Comparison of ENCODE assay signal across 8 cellular contexts in the genomic region with DNA sequence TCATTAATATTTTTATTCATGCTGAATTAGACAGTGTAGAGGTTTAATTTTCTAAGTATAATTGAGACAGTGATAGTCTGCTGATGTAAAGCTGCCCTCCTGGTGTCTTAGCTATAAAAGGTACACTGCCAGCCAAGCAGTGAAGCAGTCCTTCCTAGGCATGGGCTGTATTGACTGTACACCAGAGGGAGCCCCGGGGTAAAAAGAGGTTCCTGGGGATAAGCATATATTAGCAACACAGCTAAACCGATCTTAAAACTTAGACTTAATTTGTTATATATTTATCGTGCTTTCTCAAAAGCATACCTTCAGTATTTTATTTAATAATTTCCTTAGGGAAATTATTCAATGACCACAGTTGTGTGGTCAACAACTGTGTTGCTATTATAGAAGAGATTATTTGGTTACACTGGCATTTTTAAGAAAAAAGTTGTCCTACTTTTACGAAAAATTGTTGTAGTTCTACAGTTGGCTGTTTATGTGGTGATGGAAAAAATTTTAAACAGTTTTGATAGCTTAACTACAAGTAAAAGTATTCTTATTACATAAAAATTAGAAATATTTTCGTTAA.
DNase-seq lines count a peak whose midpoint lies in the region; ATAC-seq, FAIRE-seq and TF ChIP-seq lines count a peak whose summit lies in the region.

No MANE protein-coding gene starts in this region.

- TF ChIP-seq CTCF in RWPE2 (IDR thresholded peaks at IDR 0.05; ENCODE audit: poor library complexity, severe bottlenecking): peak; percentile 79
- TF ChIP-seq CTCF in H1 (IDR thresholded peaks at IDR 0.05; ENCODE audit: control extremely low read depth in 1 of 3, insufficient read depth in 1 of 3, low read depth in 1 of 3, low read length in 3 of 3): peak; percentile 47 to 64 (median 63)
- peak; percentile 56 for TF ChIP-seq CTCF in neural progenitor cell (IDR thresholded peaks at IDR 0.05)

- peaks cover 100% of the 10 kb centered on the region for H3K36me3 ChIP-seq in RWPE2 (ENCODE audit: low read depth)
- peaks cover 0 to 7% (median 0%) of the 10 kb centered on the region in 4 experiments; a peak in 3 of 8 replicates for H3K36me3 ChIP-seq in H1 (ENCODE audit: control insufficient read depth in 2 of 4, insufficient read depth in 4 of 4, low read length in 3 of 4)
- H3K36me3 ChIP-seq in neural progenitor cell: no peaks in the 10 kb centered on the region

- POLR2A ChIA-PET in H1 (lab: Charles Lee; ENCODE audit: partially characterized antibody): no interaction called here

- H3K9ac ChIP-seq in H1 (replicated peaks in 1 of 4; ENCODE audit: extremely low read depth in 1 of 4, low read depth in 3 of 4, low read length in 3 of 4) (no peak overlapping the region), neural progenitor cell (no peak overlapping the region)

- H3K79me2 ChIP-seq in H1 (ENCODE audit: control insufficient read depth in 1 of 2, insufficient read depth in 2 of 2, low read length in 2 of 2): no peaks in the 10 kb centered on the region
- no peaks in the 10 kb centered on the region for H3K79me2 ChIP-seq in neural progenitor cell (ENCODE audit: low read depth)

- H3K27me3 ChIP-seq in RWPE2 (ENCODE audit: insufficient read depth, poor library complexity, severe bottlenecking): no peaks in the 10 kb centered on the region
- H3K27me3 ChIP-seq in H1 (replicated peaks in 1 of 4; ENCODE audit: control insufficient read depth in 3 of 4, extremely low read depth in 1 of 4, insufficient read depth in 3 of 4, low read length in 3 of 4): no peaks in the 10 kb centered on the region
- H3K27me3 ChIP-seq in neural progenitor cell: no peaks in the 10 kb centered on the region

- no peak for TF ChIP-seq POLR2A in H1 (IDR thresholded peaks at IDR 0.05; ENCODE audit: control extremely low read depth in 1 of 2, low read depth in 2 of 2, low read length in 2 of 2)

- no peaks in the 10 kb centered on the region for H4K20me1 ChIP-seq in H1 (replicated peaks in 1 of 2; ENCODE audit: control insufficient read depth in 1 of 2, insufficient read depth in 2 of 2, low read length in 2 of 2)
- no peaks in the 10 kb centered on the region for H4K20me1 ChIP-seq in neural progenitor cell (ENCODE audit: low read depth)

- DNase-seq in activated naive CD4-positive, alpha-beta T cell treated with anti-CD3 and anti-CD28 coated beads for 36 hours: peak; percentile 53
- no peak for DNase-seq in activated naive CD4-positive, alpha-beta T cell treated with anti-CD3 and anti-CD28 coated beads, Interleukin-2, amount 50 U/mL, for 72 hours (ENCODE audit: low spot score in 2 of 2)
- no peak for DNase-seq in RWPE2 (ENCODE audit: low spot score)
- no peak for DNase-seq in H1 (ENCODE audit: low read depth in 1 of 2, low spot score in 2 of 2)
- DNase-seq in neural progenitor cell (ENCODE audit: low spot score): peak; percentile 42
- no peak for DNase-seq in ecto neural progenitor cell (ENCODE audit: low spot score)
- no peak for DNase-seq in NCI-H1092 treated with DMSO at 0.1 percent for 48 hours (lab: John Stamatoyannopoulos, UW)

- H3K4me3 Mint-ChIP-seq in activated naive CD4-positive, alpha-beta T cell treated with anti-CD3 and anti-CD28 coated beads for 36 hours: no peak overlapping the region
- no peak overlapping the region for H3K4me3 Mint-ChIP-seq in neural progenitor cell

- peaks cover 36% of the 10 kb centered on the region for H3K36me3 Mint-ChIP-seq in activated naive CD4-positive, alpha-beta T cell treated with anti-CD3 and anti-CD28 coated beads for 36 hours (ENCODE audit: low read depth)
- H3K36me3 Mint-ChIP-seq in activated naive CD4-positive, alpha-beta T cell treated with anti-CD3 and anti-CD28 coated beads, Interleukin-2, amount 50 U/mL, for 72 hours: peaks cover 11 to 51% of the 10 kb centered on the region in 2 donors
- peaks cover 10% of the 10 kb centered on the region for H3K36me3 Mint-ChIP-seq in neural progenitor cell

- H2AK5ac ChIP-seq in H1 (ENCODE audit: low read depth, low read length): no peak overlapping the region

- no peak overlapping the region for H2BK20ac ChIP-seq in H1 (ENCODE audit: low read length)

- H3K9me3 ChIP-seq in RWPE2 (ENCODE audit: severe bottlenecking): no peaks in the 10 kb centered on the region
- peaks cover 0 to 2% of the 10 kb centered on the region in 2 experiments; a peak in 1 of 4 replicates for H3K9me3 ChIP-seq in H1 (ENCODE audit: insufficient read depth in 2 of 2, low read depth in 1 of 2, low read length in 1 of 2)
- no peaks in the 10 kb centered on the region for H3K9me3 ChIP-seq in neural progenitor cell (ENCODE audit: low read depth)

- TF ChIP-seq EP300 in H1 (IDR thresholded peaks at IDR 0.05; ENCODE audit: borderline replicate concordance in 1 of 2, low read depth in 2 of 2, low read length in 2 of 2): no peak

- no peak overlapping the region for H3K23ac ChIP-seq in H1 (ENCODE audit: insufficient read length)

- H3K79me1 ChIP-seq in H1 (ENCODE audit: low read depth, low read length): no peaks in the 10 kb centered on the region

- H4K5ac ChIP-seq in H1 (ENCODE audit: insufficient read length, low read depth, low read length): no peak overlapping the region

- H2BK5ac ChIP-seq in H1 (ENCODE audit: low read depth, low read length): no peak overlapping the region

- H3F3A ChIP-seq in neural progenitor cell (ENCODE audit: low read depth): peaks cover 25% of the 10 kb centered on the region

- peak; percentile 82 to 85 for TF ChIP-seq RAD21 in H1 (IDR thresholded peaks at IDR 0.05 in 1 of 2, conservative IDR thresholded peaks at IDR 0.05 in 1 of 2; ENCODE audit: low read depth in 2 of 2, low read length in 2 of 2)

- no peak overlapping the region for H3K4me3 ChIP-seq in RWPE2 (ENCODE audit: severe bottlenecking)
- H3K4me3 ChIP-seq in H1 (ENCODE audit: extremely low read depth in 1 of 4, insufficient read depth in 2 of 4, low read depth in 3 of 4, low read length in 4 of 4): no peak overlapping the region
- no peak overlapping the region for H3K4me3 ChIP-seq in neural progenitor cell

- no peaks in the 10 kb centered on the region for H3K9me3 Mint-ChIP-seq in activated naive CD4-positive, alpha-beta T cell treated with anti-CD3 and anti-CD28 coated beads for 36 hours
- no peaks in the 10 kb centered on the region for H3K9me3 Mint-ChIP-seq in activated naive CD4-positive, alpha-beta T cell treated with anti-CD3 and anti-CD28 coated beads, Interleukin-2, amount 50 U/mL, for 72 hours
- no peaks in the 10 kb centered on the region for H3K9me3 Mint-ChIP-seq in neural progenitor cell

- H3K27ac ChIP-seq in RWPE2 (ENCODE audit: poor library complexity, severe bottlenecking) (no peak overlapping the region), H1 (ENCODE audit: low read depth, low read length) (no peak overlapping the region), neural progenitor cell (no peak overlapping the region)

- H4K91ac ChIP-seq in H1 (replicated peaks; ENCODE audit: insufficient read length, low read length): no peak overlapping the region

- no peak overlapping the region for H3K18ac ChIP-seq in H1 (ENCODE audit: extremely low read depth, low read length)

- no peak overlapping the region for H3K27ac Mint-ChIP-seq in activated naive CD4-positive, alpha-beta T cell treated with anti-CD3 and anti-CD28 coated beads for 36 hours
- H3K27ac Mint-ChIP-seq in activated naive CD4-positive, alpha-beta T cell treated with anti-CD3 and anti-CD28 coated beads, Interleukin-2, amount 50 U/mL, for 72 hours: no peak overlapping the region
- no peak overlapping the region for H3K27ac Mint-ChIP-seq in neural progenitor cell

- CTCF ChIA-PET in activated naive CD4-positive, alpha-beta T cell treated with anti-CD3 and anti-CD28 coated beads for 36 hours (lab: Charles Lee): interaction anchor here (0.6 to 1.6 kb wide), 4 partner anchors 8 to 442 kb away, joined by 3 to 7 read pairs (median 4); no protein-coding TSS in a partner anchor
- CTCF ChIA-PET in H1 (lab: Charles Lee; ENCODE audit: partially characterized antibody): interaction anchor here (0.7 to 6.4 kb wide), 22 partner anchors 9 to 709 kb away, joined by 3 to 43 read pairs (median 3); no protein-coding TSS in a partner anchor

- H3K4me1 Mint-ChIP-seq in activated naive CD4-positive, alpha-beta T cell treated with anti-CD3 and anti-CD28 coated beads for 36 hours (ENCODE audit: low read depth): peaks cover 11% of the 10 kb centered on the region
- H3K4me1 Mint-ChIP-seq in neural progenitor cell: peaks cover 30% of the 10 kb centered on the region

- no peak for ATAC-seq in activated naive CD4-positive, alpha-beta T cell treated with anti-CD3 and anti-CD28 coated beads, Interleukin-2, amount 50 U/mL, for 72 hours
- ATAC-seq in HG02852 (IDR thresholded peaks at IDR 0.05; ENCODE audit: unreplicated experiment): peak; percentile 68
- peak; percentile 78 for ATAC-seq in RWPE2 (ENCODE audit: low read depth)

- no peaks in the 10 kb centered on the region for H3K23me2 ChIP-seq in H1 (ENCODE audit: low read depth, low read length)

- no peak overlapping the region for H3K4me2 ChIP-seq in H1 (ENCODE audit: insufficient read depth in 1 of 2, low read depth in 2 of 2, low read length in 2 of 2)
- H3K4me2 ChIP-seq in neural progenitor cell: no peak overlapping the region

- H3K14ac ChIP-seq in H1 (ENCODE audit: insufficient read length): no peak overlapping the region

- no peak overlapping the region for H2BK15ac ChIP-seq in H1 (ENCODE audit: low read length)

- 93 to 100% methylated on average over 1 to 5 of the region's 5 CpGs for WGBS in H1 (ENCODE audit: extremely low coverage in 1 of 2, insufficient coverage in 1 of 2, insufficient read length in 1 of 2, insufficient replicate concordance in 2 of 2, low coverage in 1 of 2, low lambda C conversion rate in 2 of 2, missing lambda C conversion rate in 1 of 2), 2 experiments

- H3K4ac ChIP-seq in H1 (replicated peaks; ENCODE audit: insufficient read length, low read depth, low read length): no peak overlapping the region

- no peak for FAIRE-seq in H1 (lab: Jason Lieb, UNC)

- no peak overlapping the region for H3K56ac ChIP-seq in H1 (replicated peaks; ENCODE audit: insufficient read length, low read depth, low read length)

- no peak overlapping the region for H2AFZ ChIP-seq in H1 (ENCODE audit: low read length)
- no peak overlapping the region for H2AFZ ChIP-seq in neural progenitor cell (replicated peaks)

- no peaks in the 10 kb centered on the region for H3K4me1 ChIP-seq in RWPE2 (ENCODE audit: insufficient read depth, poor library complexity, severe bottlenecking)
- H3K4me1 ChIP-seq in H1 (replicated peaks in 1 of 4; ENCODE audit: control insufficient read depth in 3 of 4, insufficient read depth in 4 of 4, low read length in 3 of 4): peaks cover 0 to 14% (median 7%) of the 10 kb centered on the region in 4 experiments; a peak in 4 of 7 replicates
- peaks cover 30% of the 10 kb centered on the region for H3K4me1 ChIP-seq in neural progenitor cell

- no peaks in the 10 kb centered on the region for H3K27me3 Mint-ChIP-seq in activated naive CD4-positive, alpha-beta T cell treated with anti-CD3 and anti-CD28 coated beads for 36 hours (ENCODE audit: low read depth)
- no peaks in the 10 kb centered on the region for H3K27me3 Mint-ChIP-seq in neural progenitor cell (ENCODE audit: insufficient read depth, low read depth)

- intact Hi-C loops in activated naive CD4-positive, alpha-beta T cell treated with anti-CD3 and anti-CD28 coated beads for 36 hours (cut with micrococcal nuclease): loop anchor here (1.0 kb wide), 1 partner anchor 443 kb away; no protein-coding TSS in a partner anchor

- no peak overlapping the region for H2BK120ac ChIP-seq in H1 (replicated peaks; ENCODE audit: low read depth, low read length)

- no peak overlapping the region for H2BK12ac ChIP-seq in H1 (ENCODE audit: low read depth, low read length)

- no peak overlapping the region for H4K8ac ChIP-seq in H1 (ENCODE audit: extremely low read depth, insufficient read depth, low read length)

Comparison
In these comparisons a context has a peak if more than half of its experiments do, and no peak if none do; other contexts are left out.
1. DNase-seq: peak in activated naive CD4-positive, alpha-beta T cell treated with anti-CD3 and anti-CD28 coated beads for 36 hours (single experiment) and neural progenitor cell (single experiment); none in activated naive CD4-positive, alpha-beta T cell treated with anti-CD3 and anti-CD28 coated beads, Interleukin-2, amount 50 U/mL, for 72 hours (0 of 2), RWPE2 (single experiment), H1 (0 of 2), ecto neural progenitor cell (single experiment) and NCI-H1092 treated with DMSO at 0.1 percent for 48 hours (single experiment).
2. ATAC-seq: peak in HG02852 (single experiment) and RWPE2 (single experiment); none in activated naive CD4-positive, alpha-beta T cell treated with anti-CD3 and anti-CD28 coated beads, Interleukin-2, amount 50 U/mL, for 72 hours (0 of 2).
3. Peak in every context shown above with its lines, with median percentiles within 50 percentile points of each other: CTCF ChIP-seq.